In the genomic region with DNA sequence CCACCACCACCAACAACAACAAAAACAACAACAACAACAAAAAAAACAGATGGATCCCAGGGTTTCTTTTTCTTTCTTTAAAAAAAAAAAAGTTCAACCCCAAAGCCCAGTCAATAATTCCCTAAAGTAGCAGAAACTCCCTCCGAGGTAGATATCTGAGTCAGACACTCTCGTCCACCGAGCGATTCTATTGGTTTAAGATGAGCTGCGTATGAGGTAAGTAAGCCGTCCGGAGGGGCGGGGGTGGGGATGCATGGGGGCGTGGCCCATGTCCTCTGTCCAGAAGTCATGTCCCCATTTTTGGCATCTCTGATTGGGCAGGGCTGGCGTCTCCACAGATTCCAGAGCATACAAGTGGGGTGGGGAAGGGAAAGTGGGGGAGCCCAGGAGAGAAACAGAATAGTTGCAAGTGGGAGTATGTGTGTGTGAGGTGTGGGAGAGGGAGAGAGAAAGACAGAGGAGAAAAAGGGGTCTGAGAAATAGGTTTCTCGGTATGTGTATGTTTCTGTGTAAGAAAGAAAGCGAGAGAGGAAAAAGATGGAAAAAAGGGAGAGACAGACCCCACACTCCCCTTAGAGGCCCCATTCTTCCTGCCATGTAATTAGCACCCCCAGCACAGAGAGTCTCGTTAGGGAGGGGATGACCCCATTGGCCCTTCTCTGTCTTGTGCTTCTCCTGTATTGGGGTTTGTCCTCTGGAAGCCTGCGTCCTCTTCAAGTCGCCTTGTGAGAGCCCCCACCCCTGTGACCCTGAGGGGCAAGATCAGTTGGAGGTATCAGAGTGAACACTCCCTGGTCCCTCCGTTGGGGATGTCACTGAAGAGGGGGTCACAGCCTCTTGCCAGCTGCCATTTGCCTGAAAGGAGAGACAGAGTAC, we compare ENCODE assay signal across 8 cellular contexts. TPM values are rescaled to one million over a fixed set of nuclear protein-coding genes. Genes with fewer than 3 reads are reported as not detected.
DNase-seq lines count a peak whose midpoint lies in the region; ATAC-seq, FAIRE-seq and TF ChIP-seq lines count a peak whose summit lies in the region.
"Not testable (repeated sequence)": the region's sequence is repeated elsewhere in the genome, so short reads cannot be mapped to it uniquely, and the experiment has no call there.

No MANE protein-coding gene starts in this region.

- POLR2A ChIA-PET in Caco-2 (lab: Charles Lee), result interaction anchor here (2.1 kb wide), 1 partner anchor 10 kb away, joined by 7 read pairs; no protein-coding TSS in a partner anchor

- H2AK5ac ChIP-seq in trophoblast cell (ENCODE audit: low read length), result not testable (repeated sequence)

- FAIRE-seq in keratinocyte (lab: Jason Lieb, UNC), result not testable (repeated sequence)

- not testable (repeated sequence) for DNase-seq in Caco-2; keratinocyte (ENCODE audit: low read depth, low spot score)
- DNase-seq in LHCN-M2 (ENCODE audit: low read depth) (peak; percentile 88), T-helper 17 cell (peak in 2 of 3 donors; percentile 44 to 62), trophoblast cell (peak; percentile 58 to 65)
- DNase-seq in activated effector memory CD4-positive, alpha-beta T cell treated with anti-CD3 and anti-CD28 coated beads, Interleukin-2, amount 50 U/mL, for 16 hours, result peak; percentile 88
- peak; percentile 52 to 64 (median 56) for DNase-seq in effector memory CD4-positive, alpha-beta T cell

- H3K27me3 ChIP-seq in Caco-2 (replicated peaks; ENCODE audit: control insufficient read depth, insufficient read depth, low read length); effector memory CD4-positive, alpha-beta T cell (replicated peaks; ENCODE audit: control insufficient read depth, insufficient read depth, low read length, poor library complexity, severe bottlenecking); keratinocyte (ENCODE audit: control insufficient read depth, extremely low read depth, insufficient read depth, low read length); trophoblast cell (ENCODE audit: insufficient read depth, low read length); subcutaneous abdominal adipose tissue (ENCODE audit: control insufficient read depth in 5 of 5, insufficient read depth in 4 of 5, low read length in 5 of 5): not testable (repeated sequence)

- not testable (repeated sequence) for H3K23ac ChIP-seq in trophoblast cell (ENCODE audit: low read length)

- not testable (repeated sequence) for H2BK120ac ChIP-seq in trophoblast cell (ENCODE audit: insufficient read depth, low read length, poor library complexity)

- peak overlapping the region; percentile 29 for H3K27ac Mint-ChIP-seq in Caco-2 (ENCODE audit: unreplicated experiment)
- H3K27ac Mint-ChIP-seq in T-helper 17 cell, result peak overlapping the region; percentile 98

- H4K91ac ChIP-seq in trophoblast cell (ENCODE audit: low read depth, low read length), result not testable (repeated sequence)

- not testable (repeated sequence) for TF ChIP-seq CTCF in Caco-2 (IDR thresholded peaks at IDR 0.05; ENCODE audit: insufficient read depth in 1 of 2, low read depth in 1 of 2, low read length in 1 of 2, severe bottlenecking in 1 of 2, unreplicated experiment in 1 of 2); keratinocyte (optimal IDR thresholded peaks at IDR 0.05 in 1 of 3, IDR thresholded peaks at IDR 0.05 in 1 of 3, conservative IDR thresholded peaks at IDR 0.05 in 1 of 3; ENCODE audit: extremely low read depth in 1 of 3, insufficient read depth in 2 of 3, low read length in 3 of 3)

- not testable (repeated sequence) for H3K9me3 Mint-ChIP-seq in Caco-2 (ENCODE audit: unreplicated experiment)

- H4K20me1 ChIP-seq in keratinocyte (ENCODE audit: control insufficient read depth, extremely low read depth, insufficient read depth, low read length), result not testable (repeated sequence)

- H3K4me2 ChIP-seq in keratinocyte (ENCODE audit: control insufficient read depth, extremely low read depth, insufficient read depth, low read depth, low read length); trophoblast cell (ENCODE audit: low read length): not testable (repeated sequence)

- dilution Hi-C loops in keratinocyte (cut with MboI; ENCODE audit: extremely low pct_ligation_motif_present, low sequenced_read_pairs), result not testable (repeated sequence)

- H3K27ac ChIP-seq in effector memory CD4-positive, alpha-beta T cell (ENCODE audit: insufficient read depth, low read length, poor library complexity, severe bottlenecking), result peak overlapping the region; percentile 68
- peak overlapping the region; percentile 31 for H3K27ac ChIP-seq in keratinocyte (ENCODE audit: control insufficient read depth, insufficient read depth, low read length)
- H3K27ac ChIP-seq in trophoblast cell (ENCODE audit: low read depth, low read length), result not testable (repeated sequence)
- peak overlapping the region; percentile 97 for H3K27ac ChIP-seq in subcutaneous abdominal adipose tissue (ENCODE audit: low read depth, low read length)

- H3K36me3 Mint-ChIP-seq in Caco-2 (ENCODE audit: insufficient read depth, unreplicated experiment) (peaks cover 54% of the 10 kb centered on the region), T-helper 17 cell (ENCODE audit: low read depth) (peaks cover 13% of the 10 kb centered on the region)

- H3K79me2 ChIP-seq in keratinocyte (ENCODE audit: control insufficient read depth, insufficient read depth, low read length), result peaks cover 12% of the 10 kb centered on the region
- H3K79me2 ChIP-seq in trophoblast cell (ENCODE audit: control insufficient read depth, insufficient read depth, low read length, poor library complexity), result peaks cover 11% of the 10 kb centered on the region

- peak; percentile 81 for ATAC-seq in T-helper 17 cell

- H3K18ac ChIP-seq in trophoblast cell (ENCODE audit: low read length), result not testable (repeated sequence)

- not testable (repeated sequence) for H3K9me3 ChIP-seq in Caco-2; T-helper 17 cell (ENCODE audit: control insufficient read depth, low read length, poor library complexity, severe bottlenecking); effector memory CD4-positive, alpha-beta T cell (ENCODE audit: control insufficient read depth, low read length); keratinocyte (ENCODE audit: control insufficient read depth, low read depth, low read length); trophoblast cell (ENCODE audit: insufficient read depth, low read depth, low read length); subcutaneous abdominal adipose tissue (ENCODE audit: control insufficient read depth in 5 of 5, low read length in 5 of 5)

- not testable (repeated sequence) for H3K4me3 Mint-ChIP-seq in Caco-2 (ENCODE audit: unreplicated experiment)
- peak overlapping the region; percentile 98 for H3K4me3 Mint-ChIP-seq in T-helper 17 cell

- H4K12ac ChIP-seq in trophoblast cell (ENCODE audit: low read depth, low read length), result not testable (repeated sequence)

- H3K4me1 ChIP-seq in Caco-2, result peaks cover 21% of the 10 kb centered on the region
- H3K4me1 ChIP-seq in effector memory CD4-positive, alpha-beta T cell (ENCODE audit: control insufficient read depth, insufficient read depth, low read length, poor library complexity, severe bottlenecking), result peaks cover 35% of the 10 kb centered on the region
- H3K4me1 ChIP-seq in keratinocyte (ENCODE audit: control insufficient read depth, extremely low read depth, insufficient read depth, low read length), result not testable (repeated sequence)
- H3K4me1 ChIP-seq in trophoblast cell (ENCODE audit: control insufficient read depth in 1 of 2, insufficient read depth in 2 of 2, low read length in 2 of 2), result peaks cover 3 to 16% of the 10 kb centered on the region in 2 experiments
- peaks cover 10 to 63% (median 54%) of the 10 kb centered on the region in 5 donors for H3K4me1 ChIP-seq in subcutaneous abdominal adipose tissue (ENCODE audit: control insufficient read depth in 5 of 5, insufficient read depth in 5 of 5, low read length in 5 of 5)

- peaks cover 11% of the 10 kb centered on the region for H3K79me1 ChIP-seq in trophoblast cell (ENCODE audit: low read length)

- not testable (repeated sequence) for H4K8ac ChIP-seq in trophoblast cell (ENCODE audit: low read depth, low read length)

- H3K4me3 ChIP-seq in Caco-2 (ENCODE audit: low read depth, low read length); effector memory CD4-positive, alpha-beta T cell (ENCODE audit: insufficient read depth, low read depth, low read length, poor library complexity, severe bottlenecking); keratinocyte (ENCODE audit: control insufficient read depth in 2 of 3, extremely low read depth in 1 of 3, insufficient read depth in 2 of 3, low read depth in 1 of 3, low read length in 3 of 3); trophoblast cell (ENCODE audit: low read depth, low read length); subcutaneous abdominal adipose tissue (ENCODE audit: low read depth in 1 of 5, low read length in 5 of 5): not testable (repeated sequence)

- peaks cover 23% of the 10 kb centered on the region for H3K4me1 Mint-ChIP-seq in Caco-2 (ENCODE audit: low read depth, unreplicated experiment)
- peaks cover 40% of the 10 kb centered on the region for H3K4me1 Mint-ChIP-seq in T-helper 17 cell

- not testable (repeated sequence) for H2BK12ac ChIP-seq in trophoblast cell (ENCODE audit: low read length)

- not testable (repeated sequence) for H3K4ac ChIP-seq in trophoblast cell (ENCODE audit: low read depth, low read length)

- not testable (repeated sequence) for H3K9me1 ChIP-seq in keratinocyte (ENCODE audit: control insufficient read depth, extremely low read depth, insufficient read depth, low read length)

- not testable (repeated sequence) for H2BK5ac ChIP-seq in trophoblast cell (ENCODE audit: low read depth, low read length, poor library complexity)

- not testable (repeated sequence) for H3K9ac ChIP-seq in keratinocyte (ENCODE audit: control insufficient read depth, extremely low read depth, insufficient read depth, low read length); trophoblast cell (ENCODE audit: low read length)
- peak overlapping the region in 2 of 5 donors; percentile 35 to 62 for H3K9ac ChIP-seq in subcutaneous abdominal adipose tissue (ENCODE audit: low read length in 5 of 5)

- H2AFZ ChIP-seq in keratinocyte (ENCODE audit: control insufficient read depth, low read length); trophoblast cell (ENCODE audit: insufficient read depth, low read length, poor library complexity): not testable (repeated sequence)

- H3K36me3 ChIP-seq in Caco-2 (ENCODE audit: control insufficient read depth, insufficient read depth, low read length), result not testable (repeated sequence)
- H3K36me3 ChIP-seq in effector memory CD4-positive, alpha-beta T cell (ENCODE audit: control insufficient read depth, insufficient read depth, low read length), result peaks cover 56% of the 10 kb centered on the region
- H3K36me3 ChIP-seq in keratinocyte (ENCODE audit: control insufficient read depth in 2 of 2, extremely low read depth in 1 of 2, insufficient read depth in 2 of 2, low read length in 2 of 2), result peaks cover 16 to 17% of the 10 kb centered on the region in 2 experiments
- H3K36me3 ChIP-seq in trophoblast cell (ENCODE audit: control insufficient read depth in 1 of 2, insufficient read depth in 2 of 2, low read length in 2 of 2), result peaks cover 46 to 47% of the 10 kb centered on the region in 2 experiments
- peaks cover 0 to 56% (median 36%) of the 10 kb centered on the region in 5 donors for H3K36me3 ChIP-seq in subcutaneous abdominal adipose tissue (ENCODE audit: control insufficient read depth in 5 of 5, insufficient read depth in 5 of 5, low read length in 5 of 5)

- intact Hi-C loops in Caco-2 (cut with micrococcal nuclease; ENCODE audit: unreplicated experiment), result not testable (repeated sequence)

- no CpG with 5 or more reads among the region's 16 CpGs for WGBS in trophoblast cell (ENCODE audit: extremely low coverage, insufficient coverage, insufficient read length)

- not testable (repeated sequence) for H3K27me3 Mint-ChIP-seq in Caco-2 (ENCODE audit: insufficient read depth, unreplicated experiment); T-helper 17 cell

- not testable (repeated sequence) for H3K14ac ChIP-seq in trophoblast cell (ENCODE audit: low read length)

- CTCF ChIA-PET in Caco-2 (lab: Charles Lee), result interaction anchor here (0.6 kb wide), 1 partner anchor 15 kb away, joined by 3 read pairs; no protein-coding TSS in a partner anchor

- not testable (repeated sequence) for BruUV-seq in Caco-2 (replicated peaks; lab: Mats Ljungman, UMichigan)

RNA-seq across cellular contexts. Expression of a gene that starts 1.8 kb away (rescaled TPM):
- total RNA-seq in Caco-2 (2022), result 8.3 and 10.3 TPM in 2 replicates
- 0.45 and 0.80 TPM in 2 replicates for total RNA-seq in LHCN-M2 (2014; rRNA removed)
- polyA plus RNA-seq in LHCN-M2 (2012), result 0.97 TPM
- 10 to 100 TPM; 22.2 to 27.4 TPM for total RNA-seq in T-helper 17 cell
- 2.0 to 2.4 TPM (median 2.4 TPM) in 3 replicates for polyA plus RNA-seq in keratinocyte
- 4.5 TPM for polyA plus RNA-seq in keratinocyte (2011; ENCODE audit: low read depth)
- 0.70 and 0.80 TPM in 2 replicates for polyA plus RNA-seq in keratinocyte (2011; cell fraction: cytosol; rRNA removed)
- 7.7 and 8.1 TPM in 2 replicates for polyA plus RNA-seq in keratinocyte (2011; cell fraction: nucleus; rRNA removed)
- polyA plus RNA-seq in keratinocyte (2012; ENCODE audit: low replicate concordance), result 2.3 and 4.0 TPM in 2 replicates
- 0.33 to 1.3 TPM (median 0.56 TPM) in 3 replicates for polyA minus RNA-seq in keratinocyte
- not detected for polyA minus RNA-seq in keratinocyte (2011; cell fraction: cytosol; rRNA and poly(A)+ RNA removed)
- 0.63 and 0.85 TPM in 2 replicates for polyA minus RNA-seq in keratinocyte (2011; cell fraction: nucleus; rRNA and poly(A)+ RNA removed)
- polyA plus RNA-seq in trophoblast cell (2013), result 7.3 and 8.1 TPM in 2 replicates

RNA-seq across cellular contexts. Expression of a gene that starts 4.1 kb away (rescaled TPM):
- total RNA-seq in Caco-2 (2022) (96.3 and 96.5 TPM in 2 replicates), LHCN-M2 (2014; rRNA removed) (19.2 and 23.1 TPM in 2 replicates), T-helper 17 cell (100 to 1,000 TPM; 103 to 110 TPM)
- 27.7 TPM for polyA plus RNA-seq in LHCN-M2 (2012)
- 43.5 to 54.9 TPM (median 44.0 TPM) in 3 replicates for polyA plus RNA-seq in keratinocyte
- 8.7 TPM for polyA plus RNA-seq in keratinocyte (2011; ENCODE audit: low read depth)
- 28.3 and 36.2 TPM in 2 replicates for polyA plus RNA-seq in keratinocyte (2011; cell fraction: cytosol; rRNA removed)
- 89.5 and 101 TPM in 2 replicates for polyA plus RNA-seq in keratinocyte (2011; cell fraction: nucleus; rRNA removed)
- 19.5 and 38.4 TPM in 2 replicates for polyA plus RNA-seq in keratinocyte (2012; ENCODE audit: low replicate concordance)
- 37.5 to 49.7 TPM (median 45.1 TPM) in 3 replicates for polyA minus RNA-seq in keratinocyte
- 30.5 TPM for polyA minus RNA-seq in keratinocyte (2011; cell fraction: cytosol; rRNA and poly(A)+ RNA removed)
- 16.9 and 22.4 TPM in 2 replicates for polyA minus RNA-seq in keratinocyte (2011; cell fraction: nucleus; rRNA and poly(A)+ RNA removed)
- 90.9 and 95.5 TPM in 2 replicates for polyA plus RNA-seq in trophoblast cell (2013)

RNA-seq across cellular contexts. Expression of a gene that starts 6.6 kb away (rescaled TPM):
- total RNA-seq in Caco-2 (2022) (0.41 and 0.67 TPM in 2 replicates), LHCN-M2 (2014; rRNA removed) (1.0 and 1.4 TPM in 2 replicates), T-helper 17 cell (100 to 1,000 TPM; 268 to 291 TPM)
- 4.2 TPM for polyA plus RNA-seq in LHCN-M2 (2012)
- polyA plus RNA-seq in keratinocyte, result 2.8 to 6.5 TPM (median 3.6 TPM) in 3 replicates
- not detected for polyA plus RNA-seq in keratinocyte (2011; ENCODE audit: low read depth)
- polyA plus RNA-seq in keratinocyte (2011; cell fraction: cytosol; rRNA removed), result 2.3 and 4.1 TPM in 2 replicates
- polyA plus RNA-seq in keratinocyte (2011; cell fraction: nucleus; rRNA removed), result 1.7 and 2.1 TPM in 2 replicates
- 0.39 and 7.2 TPM in 2 replicates for polyA plus RNA-seq in keratinocyte (2012; ENCODE audit: low replicate concordance)
- 1.6 to 9.5 TPM (median 3.2 TPM) in 3 replicates for polyA minus RNA-seq in keratinocyte
- 2.9 TPM for polyA minus RNA-seq in keratinocyte (2011; cell fraction: cytosol; rRNA and poly(A)+ RNA removed)
- 0.42 TPM in 1 of 2 replicates, not detected in the other for polyA minus RNA-seq in keratinocyte (2011; cell fraction: nucleus; rRNA and poly(A)+ RNA removed)
- polyA plus RNA-seq in trophoblast cell (2013), result 9.6 and 10.9 TPM in 2 replicates

RNA-seq across cellular contexts. Expression of a gene that starts 7.7 kb away (rescaled TPM):
- total RNA-seq in Caco-2 (2022), result 64.7 and 70.7 TPM in 2 replicates
- 43.5 and 55.3 TPM in 2 replicates for total RNA-seq in LHCN-M2 (2014; rRNA removed)
- 70.3 TPM for polyA plus RNA-seq in LHCN-M2 (2012)
- 10 to 100 TPM; 20.9 to 30.0 TPM for total RNA-seq in T-helper 17 cell
- 29.6 to 43.2 TPM (median 33.2 TPM) in 3 replicates for polyA plus RNA-seq in keratinocyte
- 2.9 TPM for polyA plus RNA-seq in keratinocyte (2011; ENCODE audit: low read depth)
- 36.8 and 37.5 TPM in 2 replicates for polyA plus RNA-seq in keratinocyte (2011; cell fraction: cytosol; rRNA removed)
- 15.3 and 17.9 TPM in 2 replicates for polyA plus RNA-seq in keratinocyte (2011; cell fraction: nucleus; rRNA removed)
- 35.1 and 39.4 TPM in 2 replicates for polyA plus RNA-seq in keratinocyte (2012; ENCODE audit: low replicate concordance)
- 15.1 to 20.0 TPM (median 16.7 TPM) in 3 replicates for polyA minus RNA-seq in keratinocyte
- 15.0 TPM for polyA minus RNA-seq in keratinocyte (2011; cell fraction: cytosol; rRNA and poly(A)+ RNA removed)
- polyA minus RNA-seq in keratinocyte (2011; cell fraction: nucleus; rRNA and poly(A)+ RNA removed), result 4.0 and 7.0 TPM in 2 replicates
- 51.4 and 55.5 TPM in 2 replicates for polyA plus RNA-seq in trophoblast cell (2013)

RNA-seq across cellular contexts. Expression of a gene that starts 10.0 kb away (rescaled TPM):
- total RNA-seq in Caco-2 (2022) (60.4 and 61.9 TPM in 2 replicates), LHCN-M2 (2014; rRNA removed) (80.3 and 87.0 TPM in 2 replicates), T-helper 17 cell (10 to 100 TPM; 22.7 to 54.2 TPM)
- 95.4 TPM for polyA plus RNA-seq in LHCN-M2 (2012)
- polyA plus RNA-seq in keratinocyte, result 46.4 to 85.1 TPM (median 54.7 TPM) in 3 replicates
- polyA plus RNA-seq in keratinocyte (2011; ENCODE audit: low read depth), result 2.9 TPM
- polyA plus RNA-seq in keratinocyte (2011; cell fraction: cytosol; rRNA removed), result 85.0 and 105 TPM in 2 replicates
- 54.6 and 68.9 TPM in 2 replicates for polyA plus RNA-seq in keratinocyte (2011; cell fraction: nucleus; rRNA removed)
- 32.3 and 71.2 TPM in 2 replicates for polyA plus RNA-seq in keratinocyte (2012; ENCODE audit: low replicate concordance)
- polyA minus RNA-seq in keratinocyte, result 94.8 to 190 TPM (median 128 TPM) in 3 replicates
- 142 TPM for polyA minus RNA-seq in keratinocyte (2011; cell fraction: cytosol; rRNA and poly(A)+ RNA removed)
- polyA minus RNA-seq in keratinocyte (2011; cell fraction: nucleus; rRNA and poly(A)+ RNA removed), result 26.9 and 27.6 TPM in 2 replicates
- 67.1 and 67.2 TPM in 2 replicates for polyA plus RNA-seq in trophoblast cell (2013)

Comparison
In these comparisons a context has a peak if more than half of its experiments do, and no peak if none do; other contexts are left out.
1. RNA of a gene that starts 6.6 kb away (total RNA-seq): 268 to 291 TPM in T-helper 17 cell; 1.0 to 1.4 TPM in LHCN-M2 and 0.41 to 0.67 TPM in Caco-2; every median in the first group is over 100 times any median in the second.